ENCODE assay signal across 30 cellular contexts in genomic region chr12:23947395-23947794, GRCh38. TPM values are rescaled to one million over a fixed set of nuclear protein-coding genes. Genes with fewer than 3 reads are reported as not detected.
DNase-seq lines count a peak whose midpoint lies in the region; FAIRE-seq and TF ChIP-seq lines count a peak whose summit lies in the region.
"Had no signal": no experiment of that assay in that cellular context is flagged by ENCODE, and none has a peak within 500 bp of the region (broad histone marks: within the 10 kb centered on the region; RNA-seq: fewer than 3 reads in every experiment).

No MANE protein-coding gene starts in this region.

- H3K9me3 ChIP-seq in smooth muscle cell (replicated peaks; ENCODE audit: low read depth) = no peaks in the 10 kb centered on the region
- H3K9me3 ChIP-seq: left ventricle myocardium inferior, ovary, vagina had no signal

- FAIRE-seq in islet of Langerhans (lab: Jason Lieb, UNC) = peak; percentile 49
- FAIRE-seq: GM12891 had no signal

- H3K27ac ChIP-seq in VCaP = no peak overlapping the region
- no peak overlapping the region for H3K27ac ChIP-seq in smooth muscle cell (ENCODE audit: low read depth)
- H3K27ac ChIP-seq: 22Rv1, left ventricle myocardium inferior, ovary, vagina had no signal

- H3K36me3 Mint-ChIP-seq in MCF 10A (ENCODE audit: insufficient read depth, unreplicated experiment) = no peaks in the 10 kb centered on the region
- H3K36me3 Mint-ChIP-seq: activated naive CD8-positive, alpha-beta T cell; CD14-positive monocyte; naive B cell; stimulated activated effector memory CD8-positive, alpha-beta T cell treated with anti-CD3 and anti-CD28 coated beads, Interleukin-12 subunit alpha, Interleukin-12 subunit beta, amount 100 ng/mL, for 72 hours had no signal

- H3K4me1 ChIP-seq in smooth muscle cell (ENCODE audit: low read depth) = peaks cover 68% of the 10 kb centered on the region

- H4K20me1 ChIP-seq in smooth muscle cell (ENCODE audit: low read depth) = peaks cover 26% of the 10 kb centered on the region

- 68% methylated on average over 2 of the region's 2 CpGs for WGBS in smooth muscle cell (ENCODE audit: low lambda C conversion rate)

- CTCF ChIA-PET in MCF 10A (lab: Yijun Ruan, JAX) = interaction anchor here (0.6 kb wide), 1 partner anchor 1112 kb away, joined by 3 read pairs; no protein-coding TSS in a partner anchor

- BruUV-seq in MCF 10A (replicated peaks; lab: Mats Ljungman, UMichigan) = no TSS peak

- H3K36me3 ChIP-seq in smooth muscle cell (ENCODE audit: low read depth) = no peaks in the 10 kb centered on the region
- H3K36me3 ChIP-seq: left ventricle myocardium inferior, ovary, vagina had no signal

- H3K27me3 Mint-ChIP-seq in MCF 10A (ENCODE audit: insufficient read depth, unreplicated experiment) = peaks cover 30% of the 10 kb centered on the region
- H3K27me3 Mint-ChIP-seq: activated naive CD8-positive, alpha-beta T cell had no signal

- peak overlapping the region; percentile 98 for H3K4me2 ChIP-seq in smooth muscle cell

- H3K79me2 ChIP-seq in smooth muscle cell (ENCODE audit: low read depth) = peaks cover 76% of the 10 kb centered on the region

- H3K4me3 Mint-ChIP-seq in MCF 10A (ENCODE audit: unreplicated experiment) = no peak overlapping the region
- H3K4me3 Mint-ChIP-seq: activated CD4-positive, alpha-beta T cell treated with anti-CD3 and anti-CD28 coated beads for 36 hours; activated CD8-positive, alpha-beta T cell treated with anti-CD3 and anti-CD28 coated beads, Interleukin-2, amount 10 ng/mL, durations not matched to agents 7 days and 5 days; activated naive CD8-positive, alpha-beta T cell; CD14-positive monocyte; dendritic cell treated with granulocyte-macrophage colony-stimulating factor and Interleukin-4, amounts not matched to agents 40 ng/mL and 50 ng/mL, for 4 days; naive B cell; stimulated activated effector memory CD8-positive, alpha-beta T cell treated with anti-CD3 and anti-CD28 coated beads, Interleukin-12 subunit alpha, Interleukin-12 subunit beta, amount 100 ng/mL, for 72 hours had no signal

- H3K4me1 Mint-ChIP-seq in MCF 10A (ENCODE audit: insufficient read depth, unreplicated experiment) = no peaks in the 10 kb centered on the region
- H3K4me1 Mint-ChIP-seq: activated CD4-positive, alpha-beta T cell treated with anti-CD3 and anti-CD28 coated beads for 36 hours; CD14-positive monocyte; naive B cell; stimulated activated effector memory CD8-positive, alpha-beta T cell treated with anti-CD3 and anti-CD28 coated beads, Interleukin-12 subunit alpha, Interleukin-12 subunit beta, amount 100 ng/mL, for 72 hours had no signal

- intact Hi-C loops in MCF 10A (cut with micrococcal nuclease) = no loop called here

- 0 out of 2 replicates have a peak, but pooled peaks have one; percentile 10 for TF ChIP-seq CTCF in VCaP (conservative IDR thresholded peaks at IDR 0.05)
- TF ChIP-seq CTCF in smooth muscle cell (IDR thresholded peaks at IDR 0.05; ENCODE audit: borderline replicate concordance, insufficient read depth, poor library complexity, severe bottlenecking) = peak; percentile 16
- no peak for TF ChIP-seq CTCF in MCF 10A (IDR thresholded peaks at IDR 0.05; ENCODE audit: unreplicated experiment)

- DNase-seq in DMS 273 (lab: John Stamatoyannopoulos, UW; ENCODE audit: unreplicated experiment) = peak; percentile 33
- no peak for DNase-seq in DMS 273 treated with DMSO at 0.1 percent for 48 hours (lab: John Stamatoyannopoulos, UW)
- DNase-seq in smooth muscle cell (lab: John Stamatoyannopoulos, UW; ENCODE audit: unreplicated experiment) = no peak
- DNase-seq in stimulated activated CD4-positive, alpha-beta T cell treated with anti-CD3 and anti-CD28 coated beads, Interleukin-4, amount 100 ng/mL, for 1 hour = no peak
- no peak for DNase-seq in medulla oblongata (ENCODE audit: extremely low spot score)
- DNase-seq in MCF 10A (ENCODE audit: unreplicated experiment) = no peak
- DNase-seq: activated CD4-positive, alpha-beta T cell treated with anti-CD3 and anti-CD28 coated beads for 36 hours; activated CD8-positive, alpha-beta T cell treated with anti-CD3 and anti-CD28 coated beads, Interleukin-2, amount 10 ng/mL, durations not matched to agents 7 days and 5 days; activated effector memory CD4-positive, alpha-beta T cell treated with Interleukin-2 at 50 U/mL for 16 hours; aorta; Calu3; islet precursor cell; left ventricle myocardium inferior; naive B cell; NCI-H2029; NCI-H2227 treated with DMSO at 0.1 percent for 48 hours; ovary; PC-3; stimulated activated CD4-positive, alpha-beta T cell treated with anti-CD3 and anti-CD28 coated beads, Interleukin-4, amount 100 ng/mL, for 24 hours; substantia nigra had no signal

- no peaks in the 10 kb centered on the region for H3K27me3 ChIP-seq in smooth muscle cell (ENCODE audit: low read depth)
- H3K27me3 ChIP-seq: ovary, vagina had no signal

- no peak overlapping the region for H2AFZ ChIP-seq in smooth muscle cell (ENCODE audit: low read depth)

- peak overlapping the region; percentile 70 for H3K4me3 ChIP-seq in smooth muscle cell
- H3K4me3 ChIP-seq: left ventricle myocardium inferior, ovary, vagina had no signal

- H3F3A ChIP-seq in smooth muscle cell (ENCODE audit: low read depth) = no peaks in the 10 kb centered on the region

- POLR2A ChIA-PET in MCF 10A (lab: Yijun Ruan, JAX) = no interaction called here

- H3K9me3 Mint-ChIP-seq in MCF 10A (ENCODE audit: unreplicated experiment) = no peaks in the 10 kb centered on the region
- H3K9me3 Mint-ChIP-seq: CD14-positive monocyte; dendritic cell treated with granulocyte-macrophage colony-stimulating factor and Interleukin-4, amounts not matched to agents 40 ng/mL and 50 ng/mL, for 4 days; naive B cell; stimulated activated effector memory CD8-positive, alpha-beta T cell treated with anti-CD3 and anti-CD28 coated beads, Interleukin-12 subunit alpha, Interleukin-12 subunit beta, amount 100 ng/mL, for 72 hours had no signal

- no peak overlapping the region for H3K9ac ChIP-seq in smooth muscle cell (ENCODE audit: low read depth)

- no peak overlapping the region for H3K27ac Mint-ChIP-seq in MCF 10A (ENCODE audit: low read depth, unreplicated experiment)
- H3K27ac Mint-ChIP-seq: activated CD4-positive, alpha-beta T cell treated with anti-CD3 and anti-CD28 coated beads for 36 hours; activated CD8-positive, alpha-beta T cell treated with anti-CD3 and anti-CD28 coated beads, Interleukin-2, amount 10 ng/mL, durations not matched to agents 7 days and 5 days; activated naive CD8-positive, alpha-beta T cell; CD14-positive monocyte; dendritic cell treated with granulocyte-macrophage colony-stimulating factor and Interleukin-4, amounts not matched to agents 40 ng/mL and 50 ng/mL, for 4 days; naive B cell; stimulated activated effector memory CD8-positive, alpha-beta T cell treated with anti-CD3 and anti-CD28 coated beads, Interleukin-12 subunit alpha, Interleukin-12 subunit beta, amount 100 ng/mL, for 72 hours had no signal

RNA-seq across cellular contexts. Expression of gene SOX5, which starts 2.1 kb away (rescaled TPM):
- total RNA-seq in smooth muscle cell (47.8 and 66.1 TPM in 2 replicates), MCF 10A (2022) (0.91 and 0.98 TPM in 2 replicates)
- 20.7 and 22.3 TPM in 2 replicates for polyA plus RNA-seq in smooth muscle cell
- total RNA-seq: activated CD8-positive, alpha-beta T cell treated with anti-CD3 and anti-CD28 coated beads, Interleukin-2, amount 10 ng/mL, durations not matched to agents 7 days and 5 days; Calu3; PC-3; T-helper 2 cell treated with Interferon-gamma antibody and Interleukin-4, amounts not matched to agents 100 ng/mL and 5 ng/mL, for 36 hours had no signal
- polyA plus RNA-seq: CD14-positive monocyte had no signal

Comparison
In these comparisons a context has a peak if more than half of its experiments do, and no peak if none do; other contexts are left out.
1. RNA of gene SOX5, which starts 2.1 kb away (total RNA-seq): 47.8 to 66.1 TPM in smooth muscle cell; 0.91 to 0.98 TPM in MCF 10A; every median in the first group is over 10 times any median in the second.